13 cellular contexts compared by ENCODE assay signal in genomic region chr17:21199311-21199710, GRCh38. TPM values are rescaled to one million over a fixed set of nuclear protein-coding genes. Genes with fewer than 3 reads are reported as not detected.
A peak's percentile ranks its signal among the peaks of the same experiment; 100 is the strongest.
DNase-seq lines count a peak whose midpoint lies in the region; ATAC-seq and TF ChIP-seq lines count a peak whose summit lies in the region.
"Had no signal": no experiment of that assay in that cellular context is flagged by ENCODE, and none has a peak within 500 bp of the region (broad histone marks: within the 10 kb centered on the region; RNA-seq: fewer than 3 reads in every experiment).

No MANE protein-coding gene starts in this region.

- TF ChIP-seq CTCF in left ventricle myocardium inferior (IDR thresholded peaks at IDR 0.05; ENCODE audit: borderline replicate concordance) (no peak), brain microvascular endothelial cell (IDR thresholded peaks at IDR 0.05; ENCODE audit: low read depth, low read length, missing control alignments) (no peak)

- no peak for ATAC-seq in left ventricle myocardium superior
- no peak for ATAC-seq in HG02623 (IDR thresholded peaks at IDR 0.05; ENCODE audit: unreplicated experiment)
- ATAC-seq: stimulated activated naive CD8-positive, alpha-beta T cell treated with anti-CD3 and anti-CD28 coated beads, Interleukin-15, amount 100 ng/mL, for 72 hours; T-cell had no signal

- no peak for DNase-seq in left ventricle myocardium inferior
- no peak for DNase-seq in left ventricle myocardium superior
- peak; percentile 72 for DNase-seq in brain microvascular endothelial cell
- DNase-seq in HuH-7 (ENCODE audit: low spot score) = no peak
- DNase-seq in HK-2 (ENCODE audit: unreplicated experiment) = no peak
- no peak for DNase-seq in NCI-H446 treated with DMSO at 0.1 percent for 48 hours (lab: John Stamatoyannopoulos, UW)
- DNase-seq: activated CD4-positive, alpha-beta memory T cell treated with anti-CD3 and anti-CD28 coated beads, Interleukin-2, amount 10 ng/mL, durations not matched to agents 7 days and 5 days; kidney glomerular epithelial cell; nucleus accumbens; stimulated activated naive CD8-positive, alpha-beta T cell treated with anti-CD3 and anti-CD28 coated beads, Interleukin-15, amount 100 ng/mL, for 72 hours; T-cell had no signal

- in situ Hi-C loops in brain microvascular endothelial cell (cut with HindIII; ENCODE audit: low pct_ligation_motif_present, low sequenced_read_pairs) = no loop called here

- H3K4me1 ChIP-seq in left ventricle myocardium inferior (peaks cover 70% of the 10 kb centered on the region), iPS-20b (ENCODE audit: insufficient read depth, low read length) (peaks cover 23% of the 10 kb centered on the region)

- peak overlapping the region; percentile 30 for H3K27ac ChIP-seq in left ventricle myocardium inferior (replicated peaks)
- H3K27ac ChIP-seq in brain microvascular endothelial cell = no peak overlapping the region
- no peak overlapping the region for H3K27ac ChIP-seq in iPS-20b (ENCODE audit: low read length)

- intact Hi-C loops in left ventricle myocardium inferior (cut with micrococcal nuclease) (no loop called here), left ventricle myocardium superior (cut with micrococcal nuclease) (no loop called here)

- no peaks in the 10 kb centered on the region for H3K9me3 ChIP-seq in left ventricle myocardium inferior (replicated peaks)
- H3K9me3 ChIP-seq in iPS-20b (ENCODE audit: insufficient read depth, low read depth, low read length) = no peaks in the 10 kb centered on the region

- H3K27me3 ChIP-seq in left ventricle myocardium inferior (ENCODE audit: low read depth) (no peaks in the 10 kb centered on the region), brain microvascular endothelial cell (replicated peaks) (no peaks in the 10 kb centered on the region), iPS-20b (ENCODE audit: insufficient read depth, low read length) (no peaks in the 10 kb centered on the region)

- H3K4me3 ChIP-seq in left ventricle myocardium inferior (no peak overlapping the region), brain microvascular endothelial cell (ENCODE audit: low read depth, low read length) (no peak overlapping the region), iPS-20b (ENCODE audit: low read length) (peak overlapping the region; percentile 28; the same call in 1 of the 2 replicates)

- H3K36me3 ChIP-seq in left ventricle myocardium inferior (peaks cover 29% of the 10 kb centered on the region), brain microvascular endothelial cell (replicated peaks) (peaks cover 23% of the 10 kb centered on the region), iPS-20b (ENCODE audit: insufficient read depth, low read depth, low read length) (peaks cover 25% of the 10 kb centered on the region)

- peak overlapping the region; percentile 43 for H3K9ac ChIP-seq in iPS-20b (ENCODE audit: low read depth, low read length)

RNA-seq across cellular contexts. Expression of gene TMEM11, which starts 14.7 kb away (rescaled TPM):
- total RNA-seq in left ventricle myocardium inferior = 39.7 TPM
- total RNA-seq in left ventricle myocardium superior = 31.5 TPM

RNA-seq across cellular contexts. Expression of gene NATD1, which starts 53.9 kb away (rescaled TPM):
- total RNA-seq in left ventricle myocardium inferior (17.7 TPM), left ventricle myocardium superior (22.1 TPM)
